In the genomic region with DNA sequence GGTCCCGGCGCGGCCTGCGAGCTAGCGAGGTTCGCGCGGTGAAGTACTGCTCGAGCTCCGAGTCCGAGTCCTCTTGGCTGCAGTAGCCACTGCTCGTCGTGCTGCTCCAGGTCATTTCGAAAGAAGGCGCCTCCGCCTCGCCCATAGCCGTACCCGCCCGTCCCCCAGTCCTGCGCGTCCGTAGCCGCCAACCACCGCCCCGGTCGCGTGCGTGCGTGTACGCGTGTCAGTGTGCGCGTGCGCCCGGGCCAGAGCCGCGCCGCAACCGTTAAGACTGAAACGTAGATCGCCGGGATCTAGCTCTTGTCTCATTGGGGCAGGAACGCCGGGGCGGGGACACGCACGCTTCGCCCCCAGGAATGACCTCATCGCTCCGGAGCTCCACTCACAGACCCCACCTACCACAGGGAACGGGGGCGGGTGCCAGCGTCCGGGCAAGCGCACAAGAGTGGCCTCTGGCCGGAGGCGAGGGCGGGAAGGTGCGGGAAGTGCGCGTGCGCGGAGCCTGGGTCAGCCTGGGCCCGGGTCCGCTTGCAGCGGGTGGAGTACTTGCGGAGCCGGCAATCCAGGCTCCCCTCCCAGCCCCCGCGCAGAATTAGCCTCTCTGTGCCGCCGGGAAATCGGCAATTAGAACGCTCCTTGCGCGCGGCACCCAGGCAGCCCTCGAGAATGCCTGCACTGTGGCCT, we compare ENCODE assay signal across 8 cellular contexts. TPM values are rescaled to one million over a fixed set of nuclear protein-coding genes. Genes with fewer than 3 reads are reported as not detected.
A peak's percentile ranks its signal among the peaks of the same experiment; 100 is the strongest.
DNase-seq lines count a peak whose midpoint lies in the region; ATAC-seq and TF ChIP-seq lines count a peak whose summit lies in the region.

No MANE protein-coding gene starts in this region.

- DNase-seq in DMS79 (lab: John Stamatoyannopoulos, UW), result peak; percentile 90
- peak; percentile 93 for DNase-seq in KG1 (lab: John Stamatoyannopoulos, UW)
- DNase-seq in activated T-cell treated with anti-CD3 and anti-CD28 coated beads, Interleukin-2, amount 50 U/mL, for 48 hours, result peak; percentile 98
- peak; percentile 99 for DNase-seq in myocyte (ENCODE audit: low read depth)
- DNase-seq in stimulated activated CD8-positive, alpha-beta memory T cell treated with anti-CD3 and anti-CD28 coated beads, Interleukin-7, amount 100 ng/mL, for 4 hours (ENCODE audit: low read depth in 2 of 2), result peak; percentile 91 to 96

- ATAC-seq in GM21737 (IDR thresholded peaks at IDR 0.05; ENCODE audit: unreplicated experiment), result peak; percentile 66
- peak; percentile 86 for ATAC-seq in esophagus mucosa

TF ChIP-seq in PFSK-1, 5 proteins besides CTCF, POLR2A, EP300 and RAD21:
- TF ChIP-seq, protein P1, sequence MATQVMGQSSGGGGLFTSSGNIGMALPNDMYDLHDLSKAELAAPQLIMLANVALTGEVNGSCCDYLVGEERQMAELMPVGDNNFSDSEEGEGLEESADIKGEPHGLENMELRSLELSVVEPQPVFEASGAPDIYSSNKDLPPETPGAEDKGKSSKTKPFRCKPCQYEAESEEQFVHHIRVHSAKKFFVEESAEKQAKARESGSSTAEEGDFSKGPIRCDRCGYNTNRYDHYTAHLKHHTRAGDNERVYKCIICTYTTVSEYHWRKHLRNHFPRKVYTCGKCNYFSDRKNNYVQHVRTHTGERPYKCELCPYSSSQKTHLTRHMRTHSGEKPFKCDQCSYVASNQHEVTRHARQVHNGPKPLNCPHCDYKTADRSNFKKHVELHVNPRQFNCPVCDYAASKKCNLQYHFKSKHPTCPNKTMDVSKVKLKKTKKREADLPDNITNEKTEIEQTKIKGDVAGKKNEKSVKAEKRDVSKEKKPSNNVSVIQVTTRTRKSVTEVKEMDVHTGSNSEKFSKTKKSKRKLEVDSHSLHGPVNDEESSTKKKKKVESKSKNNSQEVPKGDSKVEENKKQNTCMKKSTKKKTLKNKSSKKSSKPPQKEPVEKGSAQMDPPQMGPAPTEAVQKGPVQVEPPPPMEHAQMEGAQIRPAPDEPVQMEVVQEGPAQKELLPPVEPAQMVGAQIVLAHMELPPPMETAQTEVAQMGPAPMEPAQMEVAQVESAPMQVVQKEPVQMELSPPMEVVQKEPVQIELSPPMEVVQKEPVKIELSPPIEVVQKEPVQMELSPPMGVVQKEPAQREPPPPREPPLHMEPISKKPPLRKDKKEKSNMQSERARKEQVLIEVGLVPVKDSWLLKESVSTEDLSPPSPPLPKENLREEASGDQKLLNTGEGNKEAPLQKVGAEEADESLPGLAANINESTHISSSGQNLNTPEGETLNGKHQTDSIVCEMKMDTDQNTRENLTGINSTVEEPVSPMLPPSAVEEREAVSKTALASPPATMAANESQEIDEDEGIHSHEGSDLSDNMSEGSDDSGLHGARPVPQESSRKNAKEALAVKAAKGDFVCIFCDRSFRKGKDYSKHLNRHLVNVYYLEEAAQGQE (IDR thresholded peaks at IDR 0.05; ENCODE audit: insufficient read depth in 1 of 2, low read depth in 2 of 2, low read length in 2 of 2), result no peak; a peak in 1 of 4 replicates
- peak; percentile 84 for TF ChIP-seq POLR2AphosphoS5 (IDR thresholded peaks at IDR 0.05; ENCODE audit: low read depth, low read length)

RNA-seq across cellular contexts. Expression of a gene that starts 3.3 kb away (rescaled TPM):
- 44.1 TPM for polyA plus RNA-seq in PFSK-1 (2012; ENCODE audit: insufficient read length, low read depth)
- 13.6 TPM for total RNA-seq in esophagus mucosa
- 9.0 and 16.2 TPM in 2 replicates for total RNA-seq in myocyte
- polyA plus RNA-seq in myocyte (2012), result 23.5 TPM

RNA-seq across cellular contexts. Expression of a gene that starts 8.2 kb away (rescaled TPM):
- polyA plus RNA-seq in PFSK-1 (2012; ENCODE audit: insufficient read length, low read depth), result 3.0 TPM
- 0.64 TPM for total RNA-seq in esophagus mucosa
- total RNA-seq in myocyte, result 0.19 and 0.47 TPM in 2 replicates
- polyA plus RNA-seq in myocyte (2012), result 1.8 TPM

RNA-seq across cellular contexts. Expression of a gene that starts 9.3 kb away (rescaled TPM):
- polyA plus RNA-seq in PFSK-1 (2012; ENCODE audit: insufficient read length, low read depth), result 46.1 TPM
- total RNA-seq in esophagus mucosa (12.2 TPM), myocyte (32.9 and 39.7 TPM in 2 replicates)
- 37.6 TPM for polyA plus RNA-seq in myocyte (2012)

RNA-seq across cellular contexts. Expression of a gene that starts 13.3 kb away (rescaled TPM):
- 27.1 TPM for polyA plus RNA-seq in PFSK-1 (2012; ENCODE audit: insufficient read length, low read depth)
- total RNA-seq in esophagus mucosa (11.0 TPM), myocyte (24.6 and 27.6 TPM in 2 replicates)
- polyA plus RNA-seq in myocyte (2012), result 30.5 TPM

RNA-seq across cellular contexts. Expression of a gene that starts 13.3 kb away (rescaled TPM):
- polyA plus RNA-seq in PFSK-1 (2012; ENCODE audit: insufficient read length, low read depth), result 20.1 TPM
- 15.5 TPM for total RNA-seq in esophagus mucosa
- 16.7 and 25.2 TPM in 2 replicates for total RNA-seq in myocyte
- polyA plus RNA-seq in myocyte (2012), result 25.9 TPM

Comparison
In these comparisons a context has a peak if more than half of its experiments do, and no peak if none do; other contexts are left out.
1. Peak in every context shown above with its lines: DNase-seq and ATAC-seq.